10 cellular contexts compared by ENCODE assay signal in the genomic region with DNA sequence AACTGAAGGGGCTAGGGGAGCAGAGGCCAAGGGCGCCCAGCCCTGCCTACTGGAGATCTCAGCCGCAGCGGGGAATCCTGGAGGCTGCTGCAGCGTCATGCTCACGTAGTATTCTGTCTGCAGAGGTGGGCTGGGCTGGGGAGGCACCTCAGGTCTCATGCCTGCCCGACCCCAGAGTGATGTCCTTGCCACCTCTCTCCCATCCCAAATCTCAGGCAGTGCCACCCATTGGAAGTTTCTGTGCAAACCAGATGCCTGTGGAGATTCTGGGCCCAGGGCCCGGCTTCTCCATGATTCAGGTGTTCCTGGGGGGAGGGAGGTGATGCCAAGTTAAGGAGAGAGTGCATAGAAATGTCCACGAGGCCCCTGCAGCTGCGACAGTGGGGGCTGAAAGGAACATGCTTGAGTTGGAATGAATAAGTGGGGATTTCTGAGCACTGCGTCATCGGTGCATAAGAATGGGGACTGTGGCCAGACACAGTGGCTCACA.
DNase-seq lines count a peak whose midpoint lies in the region; ATAC-seq and TF ChIP-seq lines count a peak whose summit lies in the region.
"Had no signal": no experiment of that assay in that cellular context is flagged by ENCODE, and none has a peak within 500 bp of the region (broad histone marks: within the 10 kb centered on the region; RNA-seq: fewer than 3 reads in every experiment).

No MANE protein-coding gene starts in this region.

- no peak overlapping the region for H2BK120ac ChIP-seq in neuronal stem cell (ENCODE audit: low read depth, low read length)

- H2BK15ac ChIP-seq in neuronal stem cell (ENCODE audit: low read length) = no peak overlapping the region

- peaks cover 50% of the 10 kb centered on the region; the same call in 1 of the 2 replicates for H3K79me2 ChIP-seq in HCT116 (ENCODE audit: insufficient read depth, low read length)

- no peak overlapping the region for H4K8ac ChIP-seq in neuronal stem cell (ENCODE audit: low read depth, low read length)

- H3K27ac ChIP-seq in HCT116 (ENCODE audit: low read depth, low read length) (no peak overlapping the region), neuronal stem cell (replicated peaks; ENCODE audit: low read length) (no peak overlapping the region)

- no peak overlapping the region for H2BK5ac ChIP-seq in neuronal stem cell (ENCODE audit: low read length)

- H4K91ac ChIP-seq in neuronal stem cell (ENCODE audit: low read depth, low read length, poor library complexity) = no peak overlapping the region

- H3K9me3 Mint-ChIP-seq in activated CD4-positive, alpha-beta T cell treated with anti-CD3 and anti-CD28 coated beads, Interleukin-2, amount 10 ng/mL, durations not matched to agents 24 days and 14 days = peaks cover 4% of the 10 kb centered on the region
- peaks cover 12% of the 10 kb centered on the region for H3K9me3 Mint-ChIP-seq in activated CD4-positive, alpha-beta memory T cell treated with anti-CD3 and anti-CD28 coated beads, Interleukin-2, amount 10 ng/mL, durations not matched to agents 7 days and 5 days

- H3K4me2 ChIP-seq in HCT116 (ENCODE audit: low read length) = peak overlapping the region; percentile 57
- H3K4me2 ChIP-seq in neuronal stem cell (ENCODE audit: insufficient read depth, low read length, poor library complexity, severe bottlenecking) = no peak overlapping the region

- H3K9ac ChIP-seq in HCT116 (ENCODE audit: low read length) (peak overlapping the region; percentile 4; the same call in 1 of the 2 replicates), neuronal stem cell (ENCODE audit: low read depth, low read length, poor library complexity) (no peak overlapping the region)

- H3K4me3 Mint-ChIP-seq in activated CD4-positive, alpha-beta T cell treated with anti-CD3 and anti-CD28 coated beads, Interleukin-2, amount 10 ng/mL, durations not matched to agents 24 days and 14 days = peak overlapping the region; percentile 81
- peak overlapping the region; percentile 69 for H3K4me3 Mint-ChIP-seq in activated CD4-positive, alpha-beta memory T cell treated with anti-CD3 and anti-CD28 coated beads, Interleukin-2, amount 10 ng/mL, durations not matched to agents 7 days and 5 days

- H3K4me1 ChIP-seq in HCT116 (ENCODE audit: control insufficient read depth in 1 of 2, insufficient read depth in 2 of 2, low read length in 2 of 2) = peaks cover 9 to 50% of the 10 kb centered on the region in 2 experiments
- peaks cover 0 to 18% of the 10 kb centered on the region in 2 donors for H3K4me1 ChIP-seq in neuronal stem cell (ENCODE audit: control insufficient read depth in 2 of 2, insufficient read depth in 1 of 2, low read depth in 1 of 2, low read length in 2 of 2)

- DNase-seq in activated CD4-positive, alpha-beta T cell treated with anti-CD3 and anti-CD28 coated beads, Interleukin-2, amount 10 ng/mL, durations not matched to agents 24 days and 14 days = no peak
- no peak for DNase-seq in activated CD4-positive, alpha-beta T cell treated with anti-CD3 and anti-CD28 coated beads, Interleukin-2, amount 50 U/mL, for 1 hour
- DNase-seq in HCT116 (ENCODE audit: low read depth, low spot score) (no peak), neuronal stem cell (ENCODE audit: low spot score) (no peak), LoVo (ENCODE audit: low spot score) (no peak), HCEC 1CT (no peak), SHP77 (lab: John Stamatoyannopoulos, UW) (no peak)
- no peak for DNase-seq in activated CD4-positive, alpha-beta memory T cell treated with anti-CD3 and anti-CD28 coated beads, Interleukin-2, amount 10 ng/mL, durations not matched to agents 7 days and 5 days
- DNase-seq: activated gamma-delta T cell treated with Interleukin-2 at 50 U/mL for 16 hours, NCI-H510A treated with DMSO at 0.1 percent for 48 hours had no signal

- CTCF ChIA-PET in HCT116 (lab: Charles Lee) = interaction anchor here (1.6 kb wide), 1 partner anchor 8 kb away, joined by 8 read pairs; no protein-coding TSS in a partner anchor
- CTCF ChIA-PET in activated CD4-positive, alpha-beta memory T cell treated with anti-CD3 and anti-CD28 coated beads, Interleukin-2, amount 10 ng/mL, durations not matched to agents 7 days and 5 days (lab: Charles Lee) = interaction anchor here (0.8 to 3.7 kb wide), 4 partner anchors 8 to 188 kb away, joined by 3 to 25 read pairs (median 4); no protein-coding TSS in a partner anchor

- peaks cover 0 to 5% of the 10 kb centered on the region in 2 experiments; a peak in 1 of 4 replicates for H3K36me3 ChIP-seq in HCT116 (ENCODE audit: control insufficient read depth in 1 of 2, insufficient read depth in 2 of 2, low read length in 2 of 2)
- peaks cover 0 to 4% of the 10 kb centered on the region in 2 donors for H3K36me3 ChIP-seq in neuronal stem cell (replicated peaks in 1 of 2; ENCODE audit: control insufficient read depth in 2 of 2, insufficient read depth in 2 of 2, low read length in 2 of 2)

- RAD21 ChIA-PET in HCT116 (lab: Charles Lee; ENCODE audit: low non-redundant PET in 1 of 2, low total read pairs in 2 of 2, uncharacterized antibody in 2 of 2, unreplicated experiment in 2 of 2) = no interaction called here

- H3K79me1 ChIP-seq in neuronal stem cell (ENCODE audit: low read depth, low read length) = peaks cover 5% of the 10 kb centered on the region

- peak overlapping the region; percentile 98 for H3K27ac Mint-ChIP-seq in activated CD4-positive, alpha-beta T cell treated with anti-CD3 and anti-CD28 coated beads, Interleukin-2, amount 10 ng/mL, durations not matched to agents 24 days and 14 days
- H3K27ac Mint-ChIP-seq in activated CD4-positive, alpha-beta memory T cell treated with anti-CD3 and anti-CD28 coated beads, Interleukin-2, amount 10 ng/mL, durations not matched to agents 7 days and 5 days = peak overlapping the region; percentile 97

- TF ChIP-seq RAD21 in HCT116 (IDR thresholded peaks at IDR 0.05; ENCODE audit: low read depth) = no peak

- no peak overlapping the region for H3K23ac ChIP-seq in neuronal stem cell (ENCODE audit: low read depth, low read length, poor library complexity)

- BruUV-seq in HCT116 (replicated peaks; lab: Mats Ljungman, UMichigan) = no TSS peak

- H2AK5ac ChIP-seq in neuronal stem cell (ENCODE audit: low read depth, low read length) = no peak overlapping the region

- no peak overlapping the region for H2BK12ac ChIP-seq in neuronal stem cell (ENCODE audit: low read length)

- H3K4me3 ChIP-seq in HCT116 (replicated peaks in 1 of 2; ENCODE audit: low read depth in 1 of 2, low read length in 2 of 2) (no peak overlapping the region), neuronal stem cell (ENCODE audit: low read length in 2 of 2) (no peak overlapping the region)

- H3K9me2 ChIP-seq in HCT116 (ENCODE audit: insufficient read depth) = no peaks in the 10 kb centered on the region

- H4K20me1 ChIP-seq in HCT116 (ENCODE audit: insufficient read depth) = no peaks in the 10 kb centered on the region

- no peak overlapping the region for H3K4ac ChIP-seq in neuronal stem cell (ENCODE audit: low read length)

- H3K27me3 ChIP-seq in HCT116 (ENCODE audit: insufficient read depth, low read length) (no peaks in the 10 kb centered on the region), neuronal stem cell (ENCODE audit: control insufficient read depth in 3 of 3, insufficient read depth in 3 of 3, low read depth in 1 of 3, low read length in 3 of 3) (peaks cover 0 to 3% (median 0%) of the 10 kb centered on the region in 3 experiments)

- TF ChIP-seq POLR2A in HCT116 (IDR thresholded peaks at IDR 0.05; ENCODE audit: borderline replicate concordance, extremely low read depth, insufficient read depth, insufficient read length) = no peak

- intact Hi-C loops in activated CD4-positive, alpha-beta T cell treated with anti-CD3 and anti-CD28 coated beads, Interleukin-2, amount 10 ng/mL, durations not matched to agents 24 days and 14 days (cut with micrococcal nuclease) = loop anchor here (1.0 to 2.0 kb wide), 4 partner anchors 9 to 385 kb away; partner anchors contain the start of gene CCT5
- intact Hi-C loops in HCT116 (cut with micrococcal nuclease) = no loop called here

- peak overlapping the region; percentile 33 for H3K14ac ChIP-seq in neuronal stem cell (ENCODE audit: low read length)

- no peak overlapping the region for H3K18ac ChIP-seq in neuronal stem cell (ENCODE audit: low read length)

- H3K4me1 Mint-ChIP-seq in activated CD4-positive, alpha-beta T cell treated with anti-CD3 and anti-CD28 coated beads, Interleukin-2, amount 10 ng/mL, durations not matched to agents 24 days and 14 days = peaks cover 65% of the 10 kb centered on the region
- H3K4me1 Mint-ChIP-seq in activated CD4-positive, alpha-beta memory T cell treated with anti-CD3 and anti-CD28 coated beads, Interleukin-2, amount 10 ng/mL, durations not matched to agents 7 days and 5 days = peaks cover 71% of the 10 kb centered on the region

- H3K9me3 ChIP-seq in HCT116 (ENCODE audit: control insufficient read depth in 1 of 2, insufficient read depth in 1 of 2, low read depth in 1 of 2, low read length in 2 of 2) (no peaks in the 10 kb centered on the region; a peak in 1 of 4 replicates), neuronal stem cell (replicated peaks in 1 of 2; ENCODE audit: control insufficient read depth in 2 of 2, insufficient read depth in 1 of 2, low read depth in 1 of 2, low read length in 2 of 2) (peaks cover 3 to 4% of the 10 kb centered on the region in 2 donors)

- no CpG with 5 or more reads among the region's 11 CpGs for WGBS in neuronal stem cell (ENCODE audit: extremely low coverage in 2 of 2, insufficient read length in 2 of 2, insufficient replicate concordance in 1 of 2), 2 donors

- POLR2A ChIA-PET in HCT116 (lab: Charles Lee) = no interaction called here
- POLR2A ChIA-PET in activated CD4-positive, alpha-beta memory T cell treated with anti-CD3 and anti-CD28 coated beads, Interleukin-2, amount 10 ng/mL, durations not matched to agents 7 days and 5 days (lab: Charles Lee) = interaction anchor here (0.6 to 2.1 kb wide), 8 partner anchors 10 to 385 kb away, joined by 3 to 16 read pairs (median 4); partner anchors contain the start of genes CCT5 and MARCHF6

- no peaks in the 10 kb centered on the region for H3K27me3 Mint-ChIP-seq in activated CD4-positive, alpha-beta T cell treated with anti-CD3 and anti-CD28 coated beads, Interleukin-2, amount 10 ng/mL, durations not matched to agents 24 days and 14 days
- no peaks in the 10 kb centered on the region for H3K27me3 Mint-ChIP-seq in activated CD4-positive, alpha-beta memory T cell treated with anti-CD3 and anti-CD28 coated beads, Interleukin-2, amount 10 ng/mL, durations not matched to agents 7 days and 5 days

- no peak for TF ChIP-seq CTCF in HCT116 (IDR thresholded peaks at IDR 0.05 in 2 of 3, conservative IDR thresholded peaks at IDR 0.05 in 1 of 3; ENCODE audit: borderline replicate concordance in 1 of 3, insufficient read depth in 1 of 3, low read depth in 2 of 3, low read length in 2 of 3)

- H3K36me3 Mint-ChIP-seq in activated CD4-positive, alpha-beta T cell treated with anti-CD3 and anti-CD28 coated beads, Interleukin-2, amount 10 ng/mL, durations not matched to agents 24 days and 14 days (ENCODE audit: low read depth) = peaks cover 24% of the 10 kb centered on the region
- peaks cover 32% of the 10 kb centered on the region for H3K36me3 Mint-ChIP-seq in activated CD4-positive, alpha-beta memory T cell treated with anti-CD3 and anti-CD28 coated beads, Interleukin-2, amount 10 ng/mL, durations not matched to agents 7 days and 5 days (ENCODE audit: low read depth)

- H2AFZ ChIP-seq in HCT116 (ENCODE audit: low read depth, low read length, poor library complexity, severe bottlenecking) (no peak overlapping the region), neuronal stem cell (ENCODE audit: low read length) (no peak overlapping the region)

- ATAC-seq in HCT116 = no peak
